20 cellular contexts compared by ENCODE assay signal in the genomic region with DNA sequence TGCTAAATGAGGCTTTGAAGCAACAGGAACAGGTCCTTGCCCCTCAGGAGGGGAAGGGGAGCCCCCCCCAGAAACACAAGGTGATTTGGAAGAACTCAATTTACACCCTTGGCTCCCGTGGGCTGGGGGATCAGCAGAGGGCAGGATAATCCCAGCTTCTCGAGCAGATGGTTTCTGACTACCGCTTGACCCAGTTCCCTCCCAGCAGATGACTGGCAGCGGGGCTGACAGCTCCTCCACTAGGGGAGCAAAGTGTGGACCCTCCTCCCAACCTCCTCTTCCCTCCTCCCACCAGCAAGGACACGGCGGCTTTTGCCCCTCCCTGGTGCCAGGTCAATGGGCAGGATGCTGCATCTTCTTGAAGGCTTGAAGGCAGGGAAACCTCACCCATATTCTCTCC. TPM values are rescaled to one million over a fixed set of nuclear protein-coding genes. Genes with fewer than 3 reads are reported as not detected.
"Had no signal": no experiment of that assay in that cellular context is flagged by ENCODE, and none has a peak within 500 bp of the region (broad histone marks: within the 10 kb centered on the region; RNA-seq: fewer than 3 reads in every experiment).

No MANE protein-coding gene starts in this region.

- ATAC-seq: activated CD8-positive, alpha-beta T cell treated with anti-CD3 and anti-CD28 coated beads, Interleukin-2, amount 10 ng/mL, durations not matched to agents 7 days and 5 days; stimulated activated memory B cell treated with anti-CD40 and anti-IgM and Interleukin-4, amounts not matched to agents 10 μg/mL and 1 μg/mL and 100 μg/mL, for 72 hours had no signal

- DNase-seq: activated CD4-positive, alpha-beta T cell treated with anti-CD3 and anti-CD28 coated beads for 48 hours; activated CD8-positive, alpha-beta memory T cell treated with anti-CD3 and anti-CD28 coated beads, Interleukin-2, amount 50 U/mL, for 4 hours; activated CD8-positive, alpha-beta T cell treated with anti-CD3 and anti-CD28 coated beads, Interleukin-2, amount 10 ng/mL, durations not matched to agents 7 days and 5 days; activated gamma-delta T cell; activated naive CD8-positive, alpha-beta T cell treated with anti-CD3 and anti-CD28 coated beads for 36 hours; activated T-cell treated with anti-CD3 and anti-CD28 coated beads, Interleukin-2, amount 50 U/mL, for 48 hours; brain microvascular endothelial cell; cerebellar nuclear complex; effector CD8-positive, alpha-beta T cell; esophagus squamous epithelium; hippocampal formation; kidney; mucosa of descending colon; pancreas; stimulated activated CD4-positive, alpha-beta T cell treated with anti-CD3 and anti-CD28 coated beads, Interleukin-1b, Interleukin-23, amount 100 ng/mL, for 48 hours; T-helper 1 cell; thyroid gland had no signal

- H3K36me3 ChIP-seq: brain microvascular endothelial cell, esophagus squamous epithelium, left lung, pancreas, thyroid gland had no signal

- FAIRE-seq: kidney, pancreas had no signal

- H3K27ac ChIP-seq: brain microvascular endothelial cell, esophagus squamous epithelium, left lung, pancreas had no signal

- H3K27me3 ChIP-seq: thyroid gland had no signal

- H3K9me3 ChIP-seq: esophagus squamous epithelium, left lung, mucosa of descending colon, pancreas, thyroid gland had no signal

- H3K4me3 ChIP-seq: left lung, mucosa of descending colon had no signal

RNA-seq across cellular contexts. Expression of gene INHBB, which starts 3.5 kb away (rescaled TPM):
- total RNA-seq: activated CD8-positive, alpha-beta T cell treated with anti-CD3 and anti-CD28 coated beads, Interleukin-2, amount 10 ng/mL, durations not matched to agents 7 days and 5 days; activated naive CD8-positive, alpha-beta T cell treated with anti-CD3 and anti-CD28 coated beads for 36 hours had no signal
- polyA plus RNA-seq: neural cell had no signal
